ENCODE assay signal across 7 cellular contexts in genomic region chr17:82030470-82031302, GRCh38. TPM values are rescaled to one million over a fixed set of nuclear protein-coding genes. Genes with fewer than 3 reads are reported as not detected.
DNase-seq lines count a peak whose midpoint lies in the region; ATAC-seq, FAIRE-seq and TF ChIP-seq lines count a peak whose summit lies in the region.

No MANE protein-coding gene starts in this region.

- peaks cover 0 to 18% of the 10 kb centered on the region in 2 experiments; a peak in 2 of 4 replicates for H3K4me1 ChIP-seq in SK-N-SH (ENCODE audit: control insufficient read depth in 1 of 2, insufficient read depth in 2 of 2, low read depth in 1 of 2, low read length in 1 of 2)
- peaks cover 4 to 5% (median 4%) of the 10 kb centered on the region in 3 donors for H3K4me1 ChIP-seq in pancreas
- H3K4me1 ChIP-seq in thoracic aorta (ENCODE audit: control insufficient read depth in 1 of 2, low read depth in 2 of 2) = peaks cover 8 to 16% of the 10 kb centered on the region in 2 donors

- peak; percentile 92 for ATAC-seq in Right ventricle myocardium superior (ENCODE audit: poor library complexity)
- peak; percentile 85 to 94 (median 92) for ATAC-seq in pancreas
- ATAC-seq in thoracic aorta (ENCODE audit: insufficient number of reproducible peaks, low FRiP score, low read depth) = peak; percentile 56

- H3K36me3 Mint-ChIP-seq in activated naive CD8-positive, alpha-beta T cell treated with anti-CD3 and anti-CD28 coated beads for 36 hours = no peaks in the 10 kb centered on the region

- TF ChIP-seq EP300 in SK-N-SH (IDR thresholded peaks at IDR 0.05; ENCODE audit: borderline replicate concordance in 1 of 2, low read depth in 1 of 2, low read length in 1 of 2) = no peak

- H3K9ac ChIP-seq in SK-N-SH = no peak overlapping the region

- H3K27me3 Mint-ChIP-seq in activated naive CD8-positive, alpha-beta T cell treated with anti-CD3 and anti-CD28 coated beads for 36 hours = no peaks in the 10 kb centered on the region

- H3K27ac ChIP-seq in SK-N-SH (ENCODE audit: low read depth in 2 of 2, low read length in 1 of 2) = peak overlapping the region in 1 of 2 experiments; percentile 85; a peak in 2 of 4 replicates
- H3K27ac ChIP-seq in pancreas = no peak overlapping the region
- H3K27ac ChIP-seq in thoracic aorta = no peak overlapping the region

- H3K27ac Mint-ChIP-seq in activated naive CD8-positive, alpha-beta T cell treated with anti-CD3 and anti-CD28 coated beads for 36 hours = no peak overlapping the region

- H3K9me3 ChIP-seq in SK-N-SH (no peaks in the 10 kb centered on the region), pancreas (no peaks in the 10 kb centered on the region), thoracic aorta (no peaks in the 10 kb centered on the region)

- peak overlapping the region; percentile 90 for H3K4me2 ChIP-seq in SK-N-SH

- H3K79me2 ChIP-seq in SK-N-SH (ENCODE audit: insufficient read depth) = no peaks in the 10 kb centered on the region

- H3K4me3 ChIP-seq in SK-N-SH (ENCODE audit: low read depth in 2 of 2, low read length in 1 of 2) (peak overlapping the region; percentile 50 to 62), pancreas (peak overlapping the region; percentile 15 to 58 (median 32)), thoracic aorta (peak overlapping the region; percentile 74)

- peak; percentile 99 for TF ChIP-seq CTCF in GM13976 (IDR thresholded peaks at IDR 0.05; ENCODE audit: borderline replicate concordance, control extremely low read depth, extremely low read depth, insufficient read depth, missing control alignments)
- TF ChIP-seq CTCF in LNCAP (IDR thresholded peaks at IDR 0.05) = peak; percentile 79
- TF ChIP-seq CTCF in SK-N-SH (IDR thresholded peaks at IDR 0.05) = peak; percentile 69
- TF ChIP-seq CTCF in pancreas (IDR thresholded peaks at IDR 0.05) = peak; percentile 87 to 95 (median 92)
- peak; percentile 92 for TF ChIP-seq CTCF in thoracic aorta (IDR thresholded peaks at IDR 0.05)

- intact Hi-C loops in Right ventricle myocardium superior (cut with DNase I) = no loop called here
- intact Hi-C loops in pancreas (cut with DNase I) = no loop called here

- H3K27me3 ChIP-seq in SK-N-SH (ENCODE audit: insufficient read depth) (no peaks in the 10 kb centered on the region), pancreas (no peaks in the 10 kb centered on the region), thoracic aorta (replicated peaks; ENCODE audit: insufficient read depth) (no peaks in the 10 kb centered on the region)

- H3K9me2 ChIP-seq in SK-N-SH = no peaks in the 10 kb centered on the region

- H3K4me3 Mint-ChIP-seq in activated naive CD8-positive, alpha-beta T cell treated with anti-CD3 and anti-CD28 coated beads for 36 hours = peak overlapping the region; percentile 69

- in situ Hi-C loops in GM13976 (cut with MboI; ENCODE audit: low sequenced_read_pairs, unreplicated experiment) = no loop called here

- DNase-seq in GM13976 (ENCODE audit: low spot score) = peak; percentile 88
- DNase-seq in SK-N-SH = peak; percentile 96
- DNase-seq in activated naive CD8-positive, alpha-beta T cell treated with anti-CD3 and anti-CD28 coated beads for 36 hours = peak; percentile 88
- peak; percentile 90 for DNase-seq in Right ventricle myocardium superior
- peak; percentile 73 to 96 (median 90) for DNase-seq in pancreas
- no peak for DNase-seq in thoracic aorta (ENCODE audit: low spot score)

- POLR2A ChIA-PET in SK-N-SH (lab: Yijun Ruan, JAX) = interaction anchor here (0.6 to 3.4 kb wide), 15 partner anchors 8 to 170 kb away, joined by 3 to 14 read pairs (median 4); partner anchors contain the start of genes CENPX, FASN, GPS1 and LRRC45

- FAIRE-seq in pancreas (lab: Jason Lieb, UNC) = no peak

- peaks cover 10% of the 10 kb centered on the region for H3K4me1 Mint-ChIP-seq in activated naive CD8-positive, alpha-beta T cell treated with anti-CD3 and anti-CD28 coated beads for 36 hours

- H4K20me1 ChIP-seq in SK-N-SH (ENCODE audit: insufficient read depth) = peaks cover 4% of the 10 kb centered on the region; the same call in 1 of the 2 replicates

- H3K9me3 Mint-ChIP-seq in activated naive CD8-positive, alpha-beta T cell treated with anti-CD3 and anti-CD28 coated beads for 36 hours = no peaks in the 10 kb centered on the region

- peak overlapping the region; percentile 72; the same call in 1 of the 2 replicates for H2AFZ ChIP-seq in SK-N-SH (ENCODE audit: low read depth)

- peaks cover 29% of the 10 kb centered on the region for H3F3A ChIP-seq in SK-N-SH (replicated peaks; ENCODE audit: insufficient read depth)

- CTCF ChIA-PET in SK-N-SH (lab: Yijun Ruan, JAX) = interaction anchor here (0.6 to 35.7 kb wide), 93 partner anchors 9 to 657 kb away, joined by 3 to 1216 read pairs (median 6); partner anchors contain the start of genes ASPSCR1, CCDC57, CENPX and DCXR

- WGBS in SK-N-SH (ENCODE audit: low lambda C conversion rate) = 5% methylated on average over 47 of the region's 94 CpGs
- WGBS in pancreas, 2 donors = 1 to 3% methylated on average over 61 to 94 of the region's 94 CpGs

- TF ChIP-seq RAD21 in SK-N-SH (IDR thresholded peaks at IDR 0.05; ENCODE audit: low read length) = peak; percentile 96

- H3K36me3 ChIP-seq in SK-N-SH (replicated peaks in 1 of 2; ENCODE audit: control insufficient read depth in 1 of 2, insufficient read depth in 2 of 2, low read length in 1 of 2) (peaks cover 5 to 17% of the 10 kb centered on the region in 2 experiments), pancreas (no peaks in the 10 kb centered on the region), thoracic aorta (no peaks in the 10 kb centered on the region)

TF ChIP-seq in SK-N-SH, 30 proteins besides CTCF, POLR2A, EP300 and RAD21 (continues in another document):
- TF ChIP-seq SIN3A (IDR thresholded peaks at IDR 0.05; ENCODE audit: borderline replicate concordance, low read depth, low read length) (peak; percentile 41; the same call in 1 of the 2 replicates), RCOR1 (IDR thresholded peaks at IDR 0.05; ENCODE audit: low read length) (0 out of 2 replicates have a peak, but pooled peaks have one; percentile 43), NRF1 (IDR thresholded peaks at IDR 0.05; ENCODE audit: low read depth, low read length) (peak; percentile 39; the same call in 1 of the 2 replicates), TCF12 (IDR thresholded peaks at IDR 0.05) (no peak), SMC3 (IDR thresholded peaks at IDR 0.05; ENCODE audit: low read depth, low read length) (peak; percentile 87), NFIC (IDR thresholded peaks at IDR 0.05; ENCODE audit: borderline replicate concordance) (no peak)
- TF ChIP-seq, protein P1, sequence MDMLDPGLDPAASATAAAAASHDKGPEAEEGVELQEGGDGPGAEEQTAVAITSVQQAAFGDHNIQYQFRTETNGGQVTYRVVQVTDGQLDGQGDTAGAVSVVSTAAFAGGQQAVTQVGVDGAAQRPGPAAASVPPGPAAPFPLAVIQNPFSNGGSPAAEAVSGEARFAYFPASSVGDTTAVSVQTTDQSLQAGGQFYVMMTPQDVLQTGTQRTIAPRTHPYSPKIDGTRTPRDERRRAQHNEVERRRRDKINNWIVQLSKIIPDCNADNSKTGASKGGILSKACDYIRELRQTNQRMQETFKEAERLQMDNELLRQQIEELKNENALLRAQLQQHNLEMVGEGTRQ (IDR thresholded peaks at IDR 0.05; ENCODE audit: borderline replicate concordance, low read depth, low read length) = no peak

RNA-seq across cellular contexts. Expression of gene RAC3, which starts 0.8 kb away (rescaled TPM):
- polyA plus RNA-seq in SK-N-SH (2012; rRNA removed) = 69.9 and 83.6 TPM in 2 replicates
- 34.1 and 51.7 TPM in 2 replicates for polyA plus RNA-seq in SK-N-SH (2012; cell fraction: cytosol; rRNA removed)
- 103 and 145 TPM in 2 replicates for polyA plus RNA-seq in SK-N-SH (2012; cell fraction: nucleus; rRNA removed)
- 1 to 10 TPM; 4.7 to 5.1 TPM for total RNA-seq in activated naive CD8-positive, alpha-beta T cell treated with anti-CD3 and anti-CD28 coated beads for 36 hours
- 0.97 TPM for total RNA-seq in Right ventricle myocardium superior
- 1 to 10 TPM in 5 of 6 donors, under 1 TPM in 1; 0.97 to 3.3 (median 1.9) TPM for total RNA-seq in pancreas
- 10 to 100 TPM in 1 of 2 donors, 1 to 10 TPM in 1; 6.0 to 12.6 TPM for polyA plus RNA-seq in pancreas
- total RNA-seq in thoracic aorta = 1 to 10 TPM in 1 of 2 donors, not detected in 1; 1.8 TPM

RNA-seq across cellular contexts. Expression of gene DCXR, which starts 6.8 kb away (rescaled TPM):
- polyA plus RNA-seq in SK-N-SH (2012; rRNA removed) (153 and 190 TPM in 2 replicates), pancreas (100 to 1,000 TPM in 1 of 2 donors, 10 to 100 TPM in 1; 86.7 to 108 TPM)
- 75.6 and 113 TPM in 2 replicates for polyA plus RNA-seq in SK-N-SH (2012; cell fraction: cytosol; rRNA removed)
- polyA plus RNA-seq in SK-N-SH (2012; cell fraction: nucleus; rRNA removed) = 168 and 433 TPM in 2 replicates
- total RNA-seq in activated naive CD8-positive, alpha-beta T cell treated with anti-CD3 and anti-CD28 coated beads for 36 hours = 100 to 1,000 TPM in 1 of 2 experiments, 10 to 100 TPM in 1; 93.3 to 104 TPM
- total RNA-seq in Right ventricle myocardium superior (178 TPM), pancreas (10 to 100 TPM; 34.8 to 87.4 (median 51.1) TPM), thoracic aorta (10 to 100 TPM; 33.9 to 87.1 TPM)

RNA-seq across cellular contexts. Expression of gene LRRC45, which starts 7.6 kb away (rescaled TPM):
- polyA plus RNA-seq in SK-N-SH (2012; rRNA removed) (30.3 and 31.5 TPM in 2 replicates), pancreas (10 to 100 TPM; 20.0 to 21.6 TPM)
- 9.3 and 14.9 TPM in 2 replicates for polyA plus RNA-seq in SK-N-SH (2012; cell fraction: cytosol; rRNA removed)
- 125 and 148 TPM in 2 replicates for polyA plus RNA-seq in SK-N-SH (2012; cell fraction: nucleus; rRNA removed)
- total RNA-seq in activated naive CD8-positive, alpha-beta T cell treated with anti-CD3 and anti-CD28 coated beads for 36 hours = 10 to 100 TPM; 16.5 to 17.3 TPM
- total RNA-seq in Right ventricle myocardium superior (4.7 TPM), pancreas (1 to 10 TPM; 5.3 to 9.9 (median 6.2) TPM), thoracic aorta (10 to 100 TPM in 1 of 2 donors, 1 to 10 TPM in 1; 6.1 to 14.2 TPM)

RNA-seq across cellular contexts. Expression of gene CENPX, which starts 8.0 kb away (rescaled TPM):
- polyA plus RNA-seq in SK-N-SH (2012; rRNA removed) (247 and 255 TPM in 2 replicates), pancreas (10 to 100 TPM; 43.6 to 62.4 TPM)
- polyA plus RNA-seq in SK-N-SH (2012; cell fraction: cytosol; rRNA removed) = 145 and 202 TPM in 2 replicates
- 332 and 419 TPM in 2 replicates for polyA plus RNA-seq in SK-N-SH (2012; cell fraction: nucleus; rRNA removed)
- 100 to 1,000 TPM; 119 to 131 TPM for total RNA-seq in activated naive CD8-positive, alpha-beta T cell treated with anti-CD3 and anti-CD28 coated beads for 36 hours
- total RNA-seq in Right ventricle myocardium superior (27.8 TPM), pancreas (10 to 100 TPM; 14.0 to 28.6 (median 16.4) TPM), thoracic aorta (10 to 100 TPM; 31.4 to 40.4 TPM)

RNA-seq across cellular contexts. Expression of gene RFNG, which starts 20.9 kb away (rescaled TPM):
- polyA plus RNA-seq in SK-N-SH (2012; rRNA removed) = 54.4 and 68.6 TPM in 2 replicates
- polyA plus RNA-seq in SK-N-SH (2012; cell fraction: cytosol; rRNA removed) = 22.9 and 37.2 TPM in 2 replicates
- 329 and 368 TPM in 2 replicates for polyA plus RNA-seq in SK-N-SH (2012; cell fraction: nucleus; rRNA removed)
- total RNA-seq in activated naive CD8-positive, alpha-beta T cell treated with anti-CD3 and anti-CD28 coated beads for 36 hours = 10 to 100 TPM; 13.9 to 14.5 TPM
- total RNA-seq in Right ventricle myocardium superior = 20.5 TPM
- total RNA-seq in pancreas = 10 to 100 TPM; 18.2 to 30.8 (median 28.4) TPM
- 10 to 100 TPM; 57.9 to 59.1 TPM for polyA plus RNA-seq in pancreas
- total RNA-seq in thoracic aorta = 10 to 100 TPM; 39.9 to 45.3 TPM
